In the genomic region with DNA sequence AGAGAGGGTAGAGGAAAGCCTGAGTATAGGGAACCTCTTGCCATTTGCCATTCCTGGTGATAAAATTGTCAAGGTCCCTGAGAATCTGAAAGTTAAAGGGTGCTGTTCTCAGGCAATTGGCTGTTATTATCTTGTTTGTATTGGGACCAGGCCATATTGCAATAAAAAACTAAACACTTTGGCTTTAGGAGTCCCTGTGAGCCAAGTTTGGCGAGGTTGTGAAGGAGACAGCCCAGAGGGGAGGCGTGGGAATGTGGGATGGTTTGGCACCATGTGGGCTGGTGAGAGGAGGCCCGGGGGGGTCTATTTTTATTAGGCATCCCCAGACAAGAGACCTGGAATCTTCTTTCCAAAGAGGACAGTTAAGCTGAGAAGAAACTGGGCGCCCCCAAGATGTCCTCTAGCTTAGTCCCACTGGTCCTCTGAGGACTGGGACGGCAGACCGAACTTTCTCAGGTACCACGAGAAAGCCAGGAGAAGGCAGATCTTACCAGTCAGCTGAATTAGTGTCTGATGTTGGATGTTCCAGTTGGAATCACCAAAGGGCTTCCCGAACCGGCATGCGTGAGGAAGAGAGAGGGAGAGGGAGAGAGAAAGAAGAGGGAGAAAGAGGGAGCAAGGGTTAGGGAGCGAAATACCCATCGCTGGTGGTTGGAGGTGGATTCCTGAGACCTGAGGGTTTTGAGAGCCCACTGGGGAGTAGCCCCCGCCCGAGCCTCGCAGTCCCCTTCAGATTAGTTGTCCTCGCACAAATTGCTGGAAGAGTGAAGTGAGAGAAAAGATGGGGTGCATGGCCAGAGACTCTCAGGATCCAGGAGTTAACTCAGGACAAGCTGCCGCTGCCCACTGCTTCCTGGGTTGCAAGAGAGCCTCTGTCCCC, we compare ENCODE assay signal across 21 cellular contexts. TPM values are rescaled to one million over a fixed set of nuclear protein-coding genes. Genes with fewer than 3 reads are reported as not detected.
DNase-seq lines count a peak whose midpoint lies in the region; ATAC-seq and TF ChIP-seq lines count a peak whose summit lies in the region.
"Had no signal": no experiment of that assay in that cellular context is flagged by ENCODE, and none has a peak within 500 bp of the region (broad histone marks: within the 10 kb centered on the region; RNA-seq: fewer than 3 reads in every experiment).

No MANE protein-coding gene starts in this region.

- H3K9me3 ChIP-seq in right cardiac atrium (ENCODE audit: control insufficient read depth, low read length) = no peaks in the 10 kb centered on the region
- no peaks in the 10 kb centered on the region for H3K9me3 ChIP-seq in tibial artery
- no peaks in the 10 kb centered on the region for H3K9me3 ChIP-seq in vagina

- no peak overlapping the region for H3K4me3 ChIP-seq in right cardiac atrium (ENCODE audit: low read length)
- H3K4me3 ChIP-seq in tibial artery = no peak overlapping the region
- H3K4me3 ChIP-seq in vagina = no peak overlapping the region

- peak overlapping the region; percentile 1 for H3K27ac ChIP-seq in right cardiac atrium (ENCODE audit: low read length)
- peak overlapping the region; percentile 68 to 72 for H3K27ac ChIP-seq in tibial artery
- no peak overlapping the region for H3K27ac ChIP-seq in vagina

- ATAC-seq in right cardiac atrium (peak; percentile 71 to 75), Right ventricle myocardium superior (ENCODE audit: poor library complexity) (no peak), left lobe of liver (peak; percentile 82), GM21717 (IDR thresholded peaks at IDR 0.05; ENCODE audit: unreplicated experiment) (no peak)
- ATAC-seq: stimulated activated memory B cell treated with anti-CD40 and anti-IgM and Interleukin-4, amounts not matched to agents 10 μg/mL and 1 μg/mL and 100 μg/mL, for 72 hours had no signal

- WGBS in right cardiac atrium = 87% methylated on average over 17 of the region's 17 CpGs

- H3K27me3 ChIP-seq in right cardiac atrium (ENCODE audit: control insufficient read depth, insufficient read depth) = no peaks in the 10 kb centered on the region
- H3K27me3 ChIP-seq in tibial artery = no peaks in the 10 kb centered on the region
- H3K27me3 ChIP-seq in vagina = no peaks in the 10 kb centered on the region

- H3K36me3 ChIP-seq in tibial artery = peaks cover 7 to 24% (median 10%) of the 10 kb centered on the region in 3 donors
- H3K36me3 ChIP-seq in vagina = peaks cover 0 to 10% of the 10 kb centered on the region in 2 donors

- intact Hi-C loops in right cardiac atrium (cut with DNase I) = no loop called here
- intact Hi-C loops in Right ventricle myocardium superior (cut with DNase I) = loop anchor here (10.0 kb wide), 1 partner anchor 75 kb away; no protein-coding TSS in a partner anchor
- intact Hi-C loops in tibial artery (cut with DNase I; ENCODE audit: low total_unique reads) = no loop called here
- intact Hi-C loops in vagina (cut with DNase I) = no loop called here

- peaks cover 5% of the 10 kb centered on the region for H3K4me1 ChIP-seq in right cardiac atrium (ENCODE audit: control insufficient read depth, insufficient read depth, low read length)
- peaks cover 7 to 65% (median 23%) of the 10 kb centered on the region in 4 donors for H3K4me1 ChIP-seq in tibial artery
- H3K4me1 ChIP-seq in vagina = no peaks in the 10 kb centered on the region

- no peak for TF ChIP-seq CTCF in tibial artery (IDR thresholded peaks at IDR 0.05)
- TF ChIP-seq CTCF in vagina (IDR thresholded peaks at IDR 0.05) = no peak

- peak; percentile 0 for DNase-seq in activated CD4-positive, alpha-beta T cell treated with anti-CD3 and anti-CD28 coated beads for 1 hour
- DNase-seq in activated CD4-positive, alpha-beta T cell treated with anti-CD3 and anti-CD28 coated beads, Interleukin-2, amount 50 U/mL, for 4 hours = no peak
- peak in 2 of 3 donors; percentile 53 to 64 for DNase-seq in right cardiac atrium
- no peak for DNase-seq in Right ventricle myocardium superior
- DNase-seq in left lobe of liver (ENCODE audit: low spot score) = peak; percentile 40
- DNase-seq in tibial artery = peak in 1 of 2 donors; percentile 74
- DNase-seq in vagina (ENCODE audit: extremely low spot score in 2 of 2) = no peak
- DNase-seq: activated CD4-positive, CD25-positive, alpha-beta regulatory T cell; activated T-cell treated with anti-CD3 and anti-CD28 coated beads for 4 hours; amniotic stem cell; C1 segment of cervical spinal cord; DMS153; endodermal cell; mesenchymal stem cell; NCI-H1048; NCI-H2107; NCI-H524; stimulated activated CD4-positive, alpha-beta T cell treated with anti-CD3 and anti-CD28 coated beads, Interleukin-15, amount 100 ng/mL, for 24 hours; trophoblast cell had no signal

- TF ChIP-seq POLR2A in vagina (IDR thresholded peaks at IDR 0.05) = no peak

RNA-seq across cellular contexts. Expression of a gene that starts 24.4 kb away (rescaled TPM):
- total RNA-seq in right cardiac atrium (100 to 1,000 TPM in 3 of 4 donors, 10 to 100 TPM in 1; 97.7 to 115 (median 105) TPM), Right ventricle myocardium superior (128 TPM), left lobe of liver (29.9 TPM), vagina (65.8 TPM)
- 148 TPM for polyA plus RNA-seq in right cardiac atrium

RNA-seq across cellular contexts. Expression of a gene that starts 29.7 kb away (rescaled TPM):
- total RNA-seq in right cardiac atrium (10 to 100 TPM in 2 of 4 donors, 1 to 10 TPM in 2; 5.1 to 10.4 (median 10.0) TPM), Right ventricle myocardium superior (11.7 TPM), left lobe of liver (0.43 TPM), vagina (10.8 TPM)
- polyA plus RNA-seq in right cardiac atrium = 5.0 TPM

Comparison
In these comparisons a context has a peak if more than half of its experiments do, and no peak if none do; other contexts are left out.
1. DNase-seq: peak in activated CD4-positive, alpha-beta T cell treated with anti-CD3 and anti-CD28 coated beads for 1 hour (single experiment), right cardiac atrium (2 of 3) and left lobe of liver (single experiment); none in activated CD4-positive, alpha-beta T cell treated with anti-CD3 and anti-CD28 coated beads, Interleukin-2, amount 50 U/mL, for 4 hours (0 of 2), Right ventricle myocardium superior (single experiment) and vagina (0 of 2).
2. ATAC-seq: peak in right cardiac atrium (2 of 2) and left lobe of liver (single experiment); none in Right ventricle myocardium superior (single experiment) and GM21717 (single experiment).